ENCODE assay signal across 29 cellular contexts in genomic region chr7:151053751-151054150, GRCh38. TPM values are rescaled to one million over a fixed set of nuclear protein-coding genes. Genes with fewer than 3 reads are reported as not detected.
"Had no signal": no experiment of that assay in that cellular context is flagged by ENCODE, and none has a peak within 500 bp of the region (broad histone marks: within the 10 kb centered on the region; RNA-seq: fewer than 3 reads in every experiment).

No MANE protein-coding gene starts in this region.

- ATAC-seq: activated CD4-positive, CD25-positive, alpha-beta regulatory T cell treated with anti-CD3 and anti-CD28 coated beads, Interleukin-2, amount 50 U/mL, for 24 hours; activated CD8-positive, alpha-beta T cell treated with anti-CD3 and anti-CD28 coated beads for 36 hours; activated T-cell treated with anti-CD3 and anti-CD28 coated beads, Interleukin-2, amount 50 U/mL, for 4 hours; activated T-helper 17 cell treated with anti-CD3 and anti-CD28 coated beads, Interleukin-2, amount 50 U/mL, for 72 hours; effector memory CD8-positive, alpha-beta T cell; foreskin keratinocyte; gastrocnemius medialis; heart left ventricle; T-helper 17 cell had no signal

- FAIRE-seq: astrocyte, bronchial epithelial cell had no signal

- H3K4me1 ChIP-seq: foreskin keratinocyte had no signal

- DNase-seq: activated B cell treated with CpG ODN at 0.5 μM for 24 hours; activated CD4-positive, alpha-beta T cell treated with anti-CD3 and anti-CD28 coated beads for 48 hours; activated CD4-positive, alpha-beta T cell treated with anti-CD3 and anti-CD28 coated beads, Interleukin-2, amount 50 U/mL, for 1 hour; activated CD4-positive, alpha-beta T cell treated with anti-CD3 and anti-CD28 coated beads, Interleukin-2, amount 50 U/mL, for 48 hours; activated CD8-positive, alpha-beta memory T cell treated with anti-CD3 and anti-CD28 coated beads for 24 hours; activated CD8-positive, alpha-beta T cell treated with anti-CD3 and anti-CD28 coated beads for 36 hours; activated effector memory CD4-positive, alpha-beta T cell treated with Interleukin-2 at 50 U/mL for 16 hours; activated gamma-delta T cell treated with Interleukin-2 at 50 U/mL for 16 hours; activated naive CD4-positive, alpha-beta T cell treated with Interleukin-2 at 50 U/mL for 16 hours; activated naive CD8-positive, alpha-beta T cell treated with anti-CD3 and anti-CD28 coated beads, Interleukin-2, amount 10 ng/mL, durations not matched to agents 7 days and 5 days; activated T-cell treated with anti-CD3 and anti-CD28 coated beads, Interleukin-2, amount 50 U/mL, for 4 hours; brain microvascular endothelial cell; dermis blood vessel endothelial cell; effector CD4-positive, alpha-beta T cell; effector memory CD8-positive, alpha-beta T cell; erythroblast; foreskin keratinocyte; gastrocnemius medialis; glutamatergic neuron; heart left ventricle; T-helper 17 cell; T1000; WERI-Rb-1 had no signal

- H3K36me3 ChIP-seq: brain microvascular endothelial cell, gastrocnemius medialis, heart left ventricle, WERI-Rb-1 had no signal

- H3K27ac ChIP-seq: brain microvascular endothelial cell, coronary artery, esophagus muscularis mucosa, foreskin keratinocyte, gastrocnemius medialis, heart left ventricle, WERI-Rb-1 had no signal

- H3K9me3 ChIP-seq: esophagus muscularis mucosa, gastrocnemius medialis, heart left ventricle had no signal

- H3K4me3 ChIP-seq: coronary artery, esophagus muscularis mucosa, gastrocnemius medialis, heart left ventricle had no signal

RNA-seq across cellular contexts. Expression of gene ASIC3, which starts 5.4 kb away (rescaled TPM):
- total RNA-seq: dermis blood vessel endothelial cell had no signal
